Comparison of ENCODE assay signal across 31 cellular contexts in genomic region chr5:40607202-40607601, GRCh38.
"Had no signal": no experiment of that assay in that cellular context is flagged by ENCODE, and none has a peak within 500 bp of the region (broad histone marks: within the 10 kb centered on the region; RNA-seq: fewer than 3 reads in every experiment).

No MANE protein-coding gene starts in this region.

- H3K4me1 ChIP-seq: body of pancreas had no signal

- DNase-seq: activated B cell treated with CpG ODN at 0.5 μM for 24 hours; activated CD4-positive, alpha-beta T cell treated with anti-CD3 and anti-CD28 coated beads, Interleukin-2, amount 10 ng/mL, durations not matched to agents 7 days and 5 days; activated CD4-positive, alpha-beta T cell treated with anti-CD3 and anti-CD28 coated beads, Interleukin-2, amount 50 U/mL, for 4 hours; activated CD8-positive, alpha-beta memory T cell treated with anti-CD3 and anti-CD28 coated beads for 24 hours; activated CD8-positive, alpha-beta T cell treated with anti-CD3 and anti-CD28 coated beads for 36 hours; activated effector memory CD4-positive, alpha-beta T cell treated with anti-CD3 and anti-CD28 coated beads, Interleukin-2, amount 50 U/mL, for 16 hours; activated naive CD4-positive, alpha-beta T cell treated with anti-CD3 and anti-CD28 coated beads for 36 hours; activated naive CD8-positive, alpha-beta T cell treated with anti-CD3 and anti-CD28 coated beads for 36 hours; activated naive CD8-positive, alpha-beta T cell treated with anti-CD3 and anti-CD28 coated beads, Interleukin-2, amount 50 U/mL, for 24 hours; activated T-cell treated with anti-CD3 and anti-CD28 coated beads, Interleukin-2, amount 50 U/mL, for 1 hour; activated T-cell treated with anti-CD3 and anti-CD28 coated beads, Interleukin-2, amount 50 U/mL, for 48 hours; adrenal gland; amygdala; aorta; body of pancreas; caudate nucleus; cortex of kidney; dermis blood vessel endothelial cell; effector CD4-positive, alpha-beta T cell; foreskin fibroblast; head of caudate nucleus; hippocampal formation; T-helper 17 cell; T1000; WERI-Rb-1 had no signal

- H3K4me3 ChIP-seq: adrenal gland, body of pancreas had no signal

- ATAC-seq: activated CD4-positive, CD25-positive, alpha-beta regulatory T cell treated with anti-CD3 and anti-CD28 coated beads, Interleukin-2, amount 50 U/mL, for 24 hours; activated CD8-positive, alpha-beta T cell treated with anti-CD3 and anti-CD28 coated beads for 36 hours; activated naive CD8-positive, alpha-beta T cell treated with anti-CD3 and anti-CD28 coated beads, Interleukin-2, amount 50 U/mL, for 24 hours; body of pancreas; T-helper 17 cell had no signal

- H3K9me3 ChIP-seq: adrenal gland, body of pancreas had no signal

- H3K27me3 ChIP-seq: adrenal gland, body of pancreas had no signal

- FAIRE-seq: colon, endometrium, endothelial cell of umbilical vein, frontal cortex had no signal

- H3K27ac ChIP-seq: adrenal gland, body of pancreas, epithelial cell of prostate, WERI-Rb-1 had no signal

- H3K36me3 ChIP-seq: adrenal gland, WERI-Rb-1 had no signal
